13 cellular contexts compared by ENCODE assay signal in genomic region chr17:20475137-20475831, GRCh38. TPM values are rescaled to one million over a fixed set of nuclear protein-coding genes. Genes with fewer than 3 reads are reported as not detected.
DNase-seq lines count a peak whose midpoint lies in the region; ATAC-seq and TF ChIP-seq lines count a peak whose summit lies in the region.
"Not testable (repeated sequence)": the region's sequence is repeated elsewhere in the genome, so short reads cannot be mapped to it uniquely, and the experiment has no call there.
"Had no signal": no experiment of that assay in that cellular context is flagged by ENCODE, and none has a peak within 500 bp of the region (broad histone marks: within the 10 kb centered on the region; RNA-seq: fewer than 3 reads in every experiment).

No MANE protein-coding gene starts in this region.

- not testable (repeated sequence) for TF ChIP-seq CTCF in RWPE2 (IDR thresholded peaks at IDR 0.05; ENCODE audit: poor library complexity, severe bottlenecking); endodermal cell (conservative IDR thresholded peaks at IDR 0.05); mucosa of descending colon (IDR thresholded peaks at IDR 0.05)

- H3K9ac ChIP-seq in endodermal cell (ENCODE audit: extremely low read depth, low read length, poor library complexity, severe bottlenecking), result not testable (repeated sequence)

- DNase-seq in COLO829 (ENCODE audit: low spot score) (peak; percentile 0), HPDE6-E6E7 (ENCODE audit: extremely low spot score) (peak; percentile 1), NCI-H2171 treated with DMSO at 0.1 percent for 48 hours (lab: John Stamatoyannopoulos, UW) (peak; percentile 31), endodermal cell (peak; percentile 30), iPS-NIHi11 (ENCODE audit: low spot score) (peak; percentile 1)
- DNase-seq in RWPE2 (ENCODE audit: low spot score); mucosa of descending colon: not testable (repeated sequence)

- not testable (repeated sequence) for H3K36me3 ChIP-seq in RWPE2 (ENCODE audit: low read depth); endodermal cell (ENCODE audit: control insufficient read depth, insufficient read depth, low read length); mucosa of descending colon (ENCODE audit: low read depth)

- not testable (repeated sequence) for H3K9me3 Mint-ChIP-seq in endodermal cell

- not testable (repeated sequence) for H3K27ac ChIP-seq in RWPE2 (ENCODE audit: poor library complexity, severe bottlenecking); endodermal cell (ENCODE audit: low read depth, low read length)

- not testable (repeated sequence) for H3K27ac Mint-ChIP-seq in endodermal cell

- H3K27me3 Mint-ChIP-seq in endodermal cell (ENCODE audit: insufficient read depth), result not testable (repeated sequence)

- not testable (repeated sequence) for H3K27me3 ChIP-seq in RWPE2 (ENCODE audit: insufficient read depth, poor library complexity, severe bottlenecking); endodermal cell (ENCODE audit: control insufficient read depth, insufficient read depth, low read length, poor library complexity, severe bottlenecking)

- intact Hi-C loops in mucosa of descending colon (cut with DNase I, micrococcal nuclease), result not testable (repeated sequence)

- not testable (repeated sequence) for H3K36me3 Mint-ChIP-seq in endodermal cell (ENCODE audit: low read depth)

- ATAC-seq in RWPE2 (ENCODE audit: low read depth) (peak; percentile 78), esophagus mucosa (peak; percentile 89), mucosa of descending colon (peak; percentile 39)

- not testable (repeated sequence) for H3K4me3 ChIP-seq in RWPE2 (ENCODE audit: severe bottlenecking); endodermal cell (ENCODE audit: low read length); mucosa of descending colon

- WGBS in endodermal cell (ENCODE audit: insufficient coverage in 1 of 2, insufficient read length in 1 of 2), 2 experiments, result 95% methylated on average over 6 of the region's 8 CpGs; no CpG with 5 or more reads in 1 of the 2 experiments

- H3K4me3 Mint-ChIP-seq in endodermal cell, result not testable (repeated sequence)

- H3K9me3 ChIP-seq in RWPE2 (ENCODE audit: severe bottlenecking); endodermal cell (ENCODE audit: control insufficient read depth, low read length); mucosa of descending colon: not testable (repeated sequence)

- H3K4me1 Mint-ChIP-seq in endodermal cell, result not testable (repeated sequence)

- H3K4me1 ChIP-seq in RWPE2 (ENCODE audit: insufficient read depth, poor library complexity, severe bottlenecking); endodermal cell (ENCODE audit: control insufficient read depth, insufficient read depth, low read length); mucosa of descending colon (ENCODE audit: low read depth): not testable (repeated sequence)

RNA-seq across cellular contexts. Expression of gene LGALS9B, which starts 7.9 kb away (rescaled TPM):
- total RNA-seq in endodermal cell (not detected), esophagus mucosa (14.3 TPM), mucosa of descending colon (10 to 100 TPM; 14.3 to 55.3 (median 26.6) TPM)
- polyA plus RNA-seq in endodermal cell (2013, experiment 1 of 2), result not detected
- polyA plus RNA-seq in endodermal cell (2013, experiment 2 of 2), result not detected
- total RNA-seq: CD4-positive, alpha-beta T cell; H7; HepG2 had no signal
- polyA plus RNA-seq: A549, BJ, HepG2 had no signal

Comparison
In these comparisons a context has a peak if more than half of its experiments do, and no peak if none do; other contexts are left out.
1. ATAC-seq: peak in every context shown above with its lines; median percentile 89 in esophagus mucosa; 78 in RWPE2; 39 in mucosa of descending colon.
2. RNA of gene LGALS9B, which starts 7.9 kb away (total RNA-seq): 14.3 to 55.3 TPM in mucosa of descending colon and 14.3 TPM in esophagus mucosa (single experiment); not detected in endodermal cell; every median in the first group is over 10 times any median in the second.